In the genomic region with DNA sequence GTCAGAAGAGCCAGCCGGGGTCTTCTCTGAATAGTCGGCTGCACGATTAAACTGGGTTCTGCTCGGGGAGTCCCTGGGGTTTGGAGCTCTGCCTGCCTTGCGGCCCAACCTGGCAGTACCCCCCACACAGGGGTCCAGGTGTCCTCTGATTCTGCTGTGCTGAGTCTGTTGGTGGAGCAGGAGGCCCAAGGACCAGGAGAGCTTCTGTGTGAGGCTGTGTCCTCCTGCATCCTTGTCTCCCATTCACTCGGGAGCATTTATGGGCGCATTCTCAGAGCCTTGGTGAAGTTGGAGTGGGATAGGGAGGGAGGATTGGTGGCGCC, we compare ENCODE assay signal across 11 cellular contexts. TPM values are rescaled to one million over a fixed set of nuclear protein-coding genes. Genes with fewer than 3 reads are reported as not detected.
A peak's percentile ranks its signal among the peaks of the same experiment; 100 is the strongest.
DNase-seq lines count a peak whose midpoint lies in the region; ATAC-seq and TF ChIP-seq lines count a peak whose summit lies in the region.
"Had no signal": no experiment of that assay in that cellular context is flagged by ENCODE, and none has a peak within 500 bp of the region (broad histone marks: within the 10 kb centered on the region; RNA-seq: fewer than 3 reads in every experiment).

No MANE protein-coding gene starts in this region.

- DNase-seq in CD4-positive, alpha-beta memory T cell, result no peak
- DNase-seq in chondrocyte (ENCODE audit: low spot score) (peak; percentile 64), GM19238 (ENCODE audit: insufficient read length, low spot score) (no peak), mesenchymal stem cell (no peak), OCI-M2 (lab: John Stamatoyannopoulos, UW; ENCODE audit: unreplicated experiment) (no peak), NOMO-1 treated with dmso at 0.1 percent for 144 hours (lab: John Stamatoyannopoulos, UW; ENCODE audit: unreplicated experiment) (no peak)
- DNase-seq: NCI-H187 had no signal

- WGBS in mesenchymal stem cell, result 97% methylated on average over 8 of the region's 8 CpGs

- H3K9ac ChIP-seq in mesenchymal stem cell (ENCODE audit: low read length), result no peak overlapping the region

- no peak overlapping the region for H3K4me2 ChIP-seq in mesenchymal stem cell (ENCODE audit: low read length, poor library complexity, severe bottlenecking)

- no peaks in the 10 kb centered on the region for H3K9me3 Mint-ChIP-seq in CD4-positive, alpha-beta memory T cell
- H3K9me3 Mint-ChIP-seq in chondrocyte (ENCODE audit: low read depth), result no peaks in the 10 kb centered on the region

- H2BK5ac ChIP-seq in mesenchymal stem cell (ENCODE audit: low read depth, low read length, poor library complexity, severe bottlenecking), result no peak overlapping the region

- H2AFZ ChIP-seq in mesenchymal stem cell (ENCODE audit: low read depth, low read length), result no peak overlapping the region

- H3K4me1 ChIP-seq in CD4-positive, alpha-beta memory T cell (ENCODE audit: insufficient read depth, low read length), result peaks cover 50% of the 10 kb centered on the region
- peaks cover 29% of the 10 kb centered on the region for H3K4me1 ChIP-seq in mesenchymal stem cell (ENCODE audit: control insufficient read depth, insufficient read depth, low read depth, low read length)

- H3K27ac ChIP-seq in CD4-positive, alpha-beta memory T cell (ENCODE audit: low read depth, low read length), result no peak overlapping the region
- no peak overlapping the region for H3K27ac ChIP-seq in mesenchymal stem cell (ENCODE audit: low read length, poor library complexity, severe bottlenecking)

- POLR2A ChIA-PET in CD4-positive, alpha-beta memory T cell (lab: Charles Lee; ENCODE audit: partially characterized antibody), result interaction anchor here (1.2 to 1.4 kb wide), 2 partner anchors 13 to 15 kb away, joined by 6 to 10 read pairs; a partner anchor contains a TSS

- intact Hi-C loops in CD4-positive, alpha-beta memory T cell (cut with micrococcal nuclease), result no loop called here

- no peak overlapping the region for H4K8ac ChIP-seq in mesenchymal stem cell (ENCODE audit: low read length)

- no peaks in the 10 kb centered on the region for H3K36me3 ChIP-seq in CD4-positive, alpha-beta memory T cell (ENCODE audit: insufficient read depth, low read length)
- peaks cover 2 to 5% of the 10 kb centered on the region in 2 experiments for H3K36me3 ChIP-seq in mesenchymal stem cell (ENCODE audit: control insufficient read depth in 1 of 2, insufficient read depth in 2 of 2, low read depth in 1 of 2, low read length in 2 of 2)
- H3K36me3 ChIP-seq: left lung had no signal

- peak overlapping the region in 1 of 2 donors; percentile 24 for H3K4me3 ChIP-seq in CD4-positive, alpha-beta memory T cell (ENCODE audit: low read length in 2 of 2)
- H3K4me3 ChIP-seq in mesenchymal stem cell (ENCODE audit: insufficient read depth in 1 of 2, low read depth in 1 of 2, low read length in 2 of 2), result no peak overlapping the region
- H3K4me3 ChIP-seq: dorsolateral prefrontal cortex, left lung had no signal

- TF ChIP-seq CTCF in chondrocyte (IDR thresholded peaks at IDR 0.05), result no peak

- no peak overlapping the region for H2BK120ac ChIP-seq in mesenchymal stem cell (ENCODE audit: low read depth, low read length)

- H3K79me1 ChIP-seq in mesenchymal stem cell (replicated peaks; ENCODE audit: low read length, poor library complexity, severe bottlenecking), result peaks cover 60% of the 10 kb centered on the region

- H3K36me3 Mint-ChIP-seq in CD4-positive, alpha-beta memory T cell, result no peaks in the 10 kb centered on the region
- H3K36me3 Mint-ChIP-seq in chondrocyte (ENCODE audit: low read depth), result no peaks in the 10 kb centered on the region

- no peak overlapping the region for H2BK15ac ChIP-seq in mesenchymal stem cell (ENCODE audit: low read depth, poor library complexity, severe bottlenecking)

- no peak overlapping the region for H3K18ac ChIP-seq in mesenchymal stem cell (ENCODE audit: low read depth in 1 of 2, low read length in 2 of 2)

- peaks cover 18 to 29% (median 23%) of the 10 kb centered on the region in 4 donors for H3K4me1 Mint-ChIP-seq in CD4-positive, alpha-beta memory T cell
- peaks cover 2% of the 10 kb centered on the region for H3K4me1 Mint-ChIP-seq in chondrocyte (ENCODE audit: low read depth)

- H3K27me3 Mint-ChIP-seq in CD4-positive, alpha-beta memory T cell, result no peaks in the 10 kb centered on the region
- no peaks in the 10 kb centered on the region for H3K27me3 Mint-ChIP-seq in chondrocyte (ENCODE audit: low read depth)

- no peak overlapping the region for H3K14ac ChIP-seq in mesenchymal stem cell (ENCODE audit: low read length in 2 of 2)

- H2AK5ac ChIP-seq in mesenchymal stem cell (ENCODE audit: low read length, severe bottlenecking), result no peak overlapping the region

- H3K27me3 ChIP-seq in CD4-positive, alpha-beta memory T cell (ENCODE audit: insufficient read depth, low read length), result no peaks in the 10 kb centered on the region
- H3K27me3 ChIP-seq in mesenchymal stem cell (ENCODE audit: control insufficient read depth in 1 of 2, insufficient read depth in 1 of 2, low read length in 2 of 2), result peaks cover 0 to 5% of the 10 kb centered on the region in 2 experiments
- H3K27me3 ChIP-seq: dorsolateral prefrontal cortex, left lung had no signal

- peak overlapping the region in 1 of 2 experiments; percentile 35 for H3K4ac ChIP-seq in mesenchymal stem cell (ENCODE audit: low read depth in 1 of 2, low read length in 2 of 2)

- no peak overlapping the region for H3K23ac ChIP-seq in mesenchymal stem cell (ENCODE audit: low read length in 2 of 2)

- CTCF ChIA-PET in CD4-positive, alpha-beta memory T cell (lab: Charles Lee; ENCODE audit: partially characterized antibody), result interaction anchor here (1.1 to 1.8 kb wide), 5 partner anchors 10 to 81 kb away, joined by 3 to 12 read pairs (median 4); no protein-coding TSS in a partner anchor

- H3K9me3 ChIP-seq in CD4-positive, alpha-beta memory T cell (ENCODE audit: control insufficient read depth in 1 of 2, low read length in 2 of 2), result no peaks in the 10 kb centered on the region
- no peaks in the 10 kb centered on the region for H3K9me3 ChIP-seq in mesenchymal stem cell (ENCODE audit: control insufficient read depth, low read length)
- H3K9me3 ChIP-seq: left lung had no signal

- peak overlapping the region in 3 of 7 donors; percentile 32 to 81 (median 77) for H3K27ac Mint-ChIP-seq in CD4-positive, alpha-beta memory T cell
- no peak overlapping the region for H3K27ac Mint-ChIP-seq in chondrocyte (ENCODE audit: unreplicated experiment)

- no peak overlapping the region for H2BK12ac ChIP-seq in mesenchymal stem cell (ENCODE audit: low read length in 2 of 2)

- H4K91ac ChIP-seq in mesenchymal stem cell (ENCODE audit: low read length), result no peak overlapping the region

- peak; percentile 20 for ATAC-seq in GM19395 (IDR thresholded peaks at IDR 0.05; ENCODE audit: unreplicated experiment)
- peak; percentile 6 for ATAC-seq in HG03442 (IDR thresholded peaks at IDR 0.05; ENCODE audit: unreplicated experiment)

- H3K4me3 Mint-ChIP-seq in CD4-positive, alpha-beta memory T cell, result peak overlapping the region in 6 of 8 donors; percentile 57 to 84 (median 78)
- no peak overlapping the region for H3K4me3 Mint-ChIP-seq in chondrocyte (ENCODE audit: unreplicated experiment)

RNA-seq across cellular contexts. Expression of a gene that starts 14.2 kb away (rescaled TPM):
- 10 to 100 TPM; 18.9 to 19.3 TPM for total RNA-seq in CD4-positive, alpha-beta memory T cell
- polyA plus RNA-seq in CD4-positive, alpha-beta memory T cell, result 1 to 10 TPM in 1 of 2 donors, under 1 TPM in 1; 0.61 to 2.7 TPM
- total RNA-seq in chondrocyte, result 29.5 to 40.6 TPM (median 40.1 TPM) in 3 replicates
- polyA plus RNA-seq in mesenchymal stem cell (2013, experiment 1 of 2), result 31.4 TPM
- 32.2 TPM for polyA plus RNA-seq in mesenchymal stem cell (2013, experiment 2 of 2)
